Comparison of ENCODE assay signal across 1 cellular context in genomic region chr9:93958875-93959682, GRCh38.
TF ChIP-seq lines count a peak whose summit lies in the region.

No MANE protein-coding gene starts in this region.

TF ChIP-seq in GM23338, 12 proteins besides CTCF, POLR2A, EP300 and RAD21 (continued from another document):
- TF ChIP-seq ZNF462 (CRISPR knock-in tag; IDR thresholded peaks at IDR 0.05) (no peak), JUNB (IDR thresholded peaks at IDR 0.05; ENCODE audit: unreplicated experiment) (no peak), NANOG (IDR thresholded peaks at IDR 0.05; ENCODE audit: borderline replicate concordance) (no peak), ZNF114 (CRISPR knock-in tag; IDR thresholded peaks at IDR 0.05) (no peak), STAT1 (IDR thresholded peaks at IDR 0.05; ENCODE audit: unreplicated experiment) (no peak), POLR2AphosphoS5 (IDR thresholded peaks at IDR 0.05; ENCODE audit: low read depth) (no peak)
TF ChIP-seq in GM23338: peak in this region for 2.
